ENCODE assay signal across 15 cellular contexts in the genomic region with DNA sequence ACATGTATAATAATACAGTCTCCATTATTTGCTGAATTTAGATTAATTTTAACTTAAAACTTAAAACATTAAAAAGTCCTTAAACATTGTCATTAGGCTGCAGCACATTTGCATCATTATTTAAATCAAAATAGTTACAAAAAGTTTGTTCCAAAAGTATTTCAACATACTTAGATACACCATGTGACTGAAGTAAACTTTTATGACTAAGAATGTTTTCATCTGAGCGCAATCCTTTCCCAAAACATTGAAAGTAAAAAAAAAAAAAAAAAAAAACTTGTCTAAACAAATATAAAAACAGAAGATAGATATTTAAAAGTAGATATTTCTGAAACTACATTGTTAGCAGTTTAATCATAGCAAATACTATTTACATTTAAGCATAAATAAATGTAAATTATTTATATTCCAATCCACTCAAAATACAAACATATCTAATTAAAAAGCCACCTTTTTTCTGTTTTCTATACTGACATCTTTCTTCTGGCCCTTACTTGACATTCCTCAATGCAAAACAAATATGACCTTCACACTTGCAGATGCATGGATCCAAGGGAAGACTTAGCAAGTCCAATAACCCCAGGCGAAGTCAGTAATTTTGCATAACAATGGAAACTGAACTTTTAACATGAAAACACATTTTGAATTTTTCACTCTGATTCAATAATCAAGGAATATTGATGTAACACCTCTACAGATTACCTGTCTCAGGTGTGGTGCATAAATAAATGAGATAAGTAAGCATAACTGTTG. TPM values are rescaled to one million over a fixed set of nuclear protein-coding genes. Genes with fewer than 3 reads are reported as not detected.
DNase-seq lines count a peak whose midpoint lies in the region; ATAC-seq, FAIRE-seq and TF ChIP-seq lines count a peak whose summit lies in the region.
"Had no signal": no experiment of that assay in that cellular context is flagged by ENCODE, and none has a peak within 500 bp of the region (broad histone marks: within the 10 kb centered on the region; RNA-seq: fewer than 3 reads in every experiment).

No MANE protein-coding gene starts in this region.

- no peak overlapping the region for H3K23ac ChIP-seq in mesenchymal stem cell (ENCODE audit: low read length in 2 of 2)

- H3K4me2 ChIP-seq in mesenchymal stem cell (ENCODE audit: low read length, poor library complexity, severe bottlenecking) (no peak overlapping the region), OCI-LY7 (ENCODE audit: low read length) (no peak overlapping the region)
- H3K4me2 ChIP-seq: KMS-11 had no signal

- no peak overlapping the region for H2BK120ac ChIP-seq in mesenchymal stem cell (ENCODE audit: low read depth, low read length)

- BruUV-seq in OCI-LY7 (replicated peaks; lab: Mats Ljungman, UMichigan), result no TSS peak

- TF ChIP-seq CTCF in OCI-LY7 (conservative IDR thresholded peaks at IDR 0.05; ENCODE audit: low read length), result no peak

- no peak overlapping the region for H2AK5ac ChIP-seq in mesenchymal stem cell (ENCODE audit: low read length, severe bottlenecking)

- H3K27ac ChIP-seq in mesenchymal stem cell (ENCODE audit: low read length, poor library complexity, severe bottlenecking) (no peak overlapping the region), OCI-LY7 (ENCODE audit: low read depth, low read length, poor library complexity, severe bottlenecking) (no peak overlapping the region)
- H3K27ac ChIP-seq: C4-2B, KMS-11 had no signal

- H4K20me1 ChIP-seq in OCI-LY7 (ENCODE audit: insufficient read depth, low read length), result no peaks in the 10 kb centered on the region

- no peak overlapping the region for H3K14ac ChIP-seq in mesenchymal stem cell (ENCODE audit: low read length in 2 of 2)

- H3K4me1 ChIP-seq in mesenchymal stem cell (ENCODE audit: control insufficient read depth, insufficient read depth, low read depth, low read length), result no peaks in the 10 kb centered on the region
- H3K4me1 ChIP-seq in OCI-LY7 (ENCODE audit: insufficient read depth, low read length, poor library complexity, severe bottlenecking), result no peaks in the 10 kb centered on the region

- no peaks in the 10 kb centered on the region for H3K9me2 ChIP-seq in OCI-LY7 (ENCODE audit: insufficient read depth, low read length)

- H2AFZ ChIP-seq in mesenchymal stem cell (ENCODE audit: low read depth, low read length) (no peak overlapping the region), OCI-LY7 (ENCODE audit: low read length) (no peak overlapping the region)

- POLR2A ChIA-PET in OCI-LY7 (lab: Charles Lee), result no interaction called here

- no peaks in the 10 kb centered on the region for H3K79me1 ChIP-seq in mesenchymal stem cell (replicated peaks; ENCODE audit: low read length, poor library complexity, severe bottlenecking)

- H3K9me3 ChIP-seq in mesenchymal stem cell (ENCODE audit: control insufficient read depth, low read length) (peaks cover 24% of the 10 kb centered on the region), OCI-LY7 (ENCODE audit: low read length) (no peaks in the 10 kb centered on the region; the same call in 1 of the 2 replicates)

- DNase-seq in fibroblast of gingiva (ENCODE audit: low read depth) (peak; percentile 61), mesenchymal stem cell (peak; percentile 19), OCI-LY7 (ENCODE audit: low spot score) (no peak), AG08395 (ENCODE audit: low spot score) (no peak)
- DNase-seq in natural killer cell treated with Interleukin-12 subunit alpha and Interleukin-12 subunit beta and Interleukin-15 and Interleukin-18, amount 100 ng/mL, for 72 hours (ENCODE audit: low spot score), result no peak
- DNase-seq: DND-41, NCI-H1417 treated with DMSO at 0.1 percent for 48 hours, NCI-H1930, NCI-H345, NCI-H524 treated with DMSO at 0.1 percent for 48 hours had no signal

- H3K9ac ChIP-seq in mesenchymal stem cell (ENCODE audit: low read length), result no peak overlapping the region
- H3K9ac ChIP-seq: KMS-11 had no signal

- H3K27me3 Mint-ChIP-seq in natural killer cell treated with Interleukin-12 subunit alpha and Interleukin-12 subunit beta and Interleukin-15 and Interleukin-18, amount 100 ng/mL, for 72 hours, result no peaks in the 10 kb centered on the region

- no peak overlapping the region for H3K4me3 Mint-ChIP-seq in natural killer cell treated with Interleukin-12 subunit alpha and Interleukin-12 subunit beta and Interleukin-15 and Interleukin-18, amount 100 ng/mL, for 72 hours

- no peaks in the 10 kb centered on the region for H3K27me3 ChIP-seq in mesenchymal stem cell (ENCODE audit: control insufficient read depth in 1 of 2, insufficient read depth in 1 of 2, low read length in 2 of 2)

- no peak for ATAC-seq in natural killer cell treated with Interleukin-12 subunit alpha and Interleukin-12 subunit beta and Interleukin-15 and Interleukin-18, amount 100 ng/mL, for 72 hours
- no peak for ATAC-seq in HG03039 (IDR thresholded peaks at IDR 0.05; ENCODE audit: unreplicated experiment)

- H3K4me3 ChIP-seq in mesenchymal stem cell (ENCODE audit: insufficient read depth in 1 of 2, low read depth in 1 of 2, low read length in 2 of 2) (no peak overlapping the region), OCI-LY7 (ENCODE audit: low read depth, low read length, poor library complexity, severe bottlenecking) (no peak overlapping the region)

- no peak overlapping the region for H2BK15ac ChIP-seq in mesenchymal stem cell (ENCODE audit: low read depth, poor library complexity, severe bottlenecking)

- WGBS in mesenchymal stem cell, result 88% methylated on average over 1 of the region's 2 CpGs

- H3K9me3 Mint-ChIP-seq in natural killer cell treated with Interleukin-12 subunit alpha and Interleukin-12 subunit beta and Interleukin-15 and Interleukin-18, amount 100 ng/mL, for 72 hours, result peaks cover 5% of the 10 kb centered on the region

- H3K4ac ChIP-seq in mesenchymal stem cell (ENCODE audit: low read depth in 1 of 2, low read length in 2 of 2), result no peak overlapping the region

- H3K36me3 Mint-ChIP-seq in natural killer cell treated with Interleukin-12 subunit alpha and Interleukin-12 subunit beta and Interleukin-15 and Interleukin-18, amount 100 ng/mL, for 72 hours, result peaks cover 19% of the 10 kb centered on the region

- no peaks in the 10 kb centered on the region for H3K4me1 Mint-ChIP-seq in natural killer cell treated with Interleukin-12 subunit alpha and Interleukin-12 subunit beta and Interleukin-15 and Interleukin-18, amount 100 ng/mL, for 72 hours (ENCODE audit: low read depth in 2 of 2)

- H3K36me3 ChIP-seq in mesenchymal stem cell (ENCODE audit: control insufficient read depth in 1 of 2, insufficient read depth in 2 of 2, low read depth in 1 of 2, low read length in 2 of 2) (peaks cover 0 to 4% of the 10 kb centered on the region in 2 experiments), OCI-LY7 (ENCODE audit: insufficient read depth, low read length) (no peaks in the 10 kb centered on the region)

- H4K91ac ChIP-seq in mesenchymal stem cell (ENCODE audit: low read length), result no peak overlapping the region

- no peak overlapping the region for H3K27ac Mint-ChIP-seq in natural killer cell treated with Interleukin-12 subunit alpha and Interleukin-12 subunit beta and Interleukin-15 and Interleukin-18, amount 100 ng/mL, for 72 hours

- H2BK5ac ChIP-seq in mesenchymal stem cell (ENCODE audit: low read depth, low read length, poor library complexity, severe bottlenecking), result no peak overlapping the region

- H3K79me2 ChIP-seq in OCI-LY7 (ENCODE audit: insufficient read depth, low read depth, low read length), result no peaks in the 10 kb centered on the region

- CTCF ChIA-PET in OCI-LY7 (lab: Charles Lee; ENCODE audit: unreplicated experiment), result no interaction called here

- no peak overlapping the region for H3K18ac ChIP-seq in mesenchymal stem cell (ENCODE audit: low read depth in 1 of 2, low read length in 2 of 2)

- FAIRE-seq in G401.6 (lab: Jason Lieb, UNC), result peak; percentile 60
- peak; percentile 50 for FAIRE-seq in TTC549 (lab: Jason Lieb, UNC)

- intact Hi-C loops in OCI-LY7 (cut with micrococcal nuclease; ENCODE audit: unreplicated experiment), result no loop called here

- no peak overlapping the region for H2BK12ac ChIP-seq in mesenchymal stem cell (ENCODE audit: low read length in 2 of 2)

- H4K8ac ChIP-seq in mesenchymal stem cell (ENCODE audit: low read length), result no peak overlapping the region

RNA-seq across cellular contexts. Expression of gene FAM227B, which starts 10.3 kb away (rescaled TPM):
- 4.3 TPM for polyA plus RNA-seq in mesenchymal stem cell (2013, experiment 1 of 2)
- 5.0 TPM for polyA plus RNA-seq in mesenchymal stem cell (2013, experiment 2 of 2)
- 2.9 and 3.2 TPM in 2 replicates for total RNA-seq in OCI-LY7 (2014; rRNA removed; shearing (Covaris generic))
- total RNA-seq in OCI-LY7 (2022), result 5.1 and 6.2 TPM in 2 replicates
- total RNA-seq in natural killer cell treated with Interleukin-12 subunit alpha and Interleukin-12 subunit beta and Interleukin-15 and Interleukin-18, amount 100 ng/mL, for 72 hours, result 1 to 10 TPM; 1.5 to 2.6 TPM

RNA-seq across cellular contexts. Expression of gene DTWD1, which starts 10.5 kb away (rescaled TPM):
- 29.2 TPM for polyA plus RNA-seq in mesenchymal stem cell (2013, experiment 1 of 2)
- polyA plus RNA-seq in mesenchymal stem cell (2013, experiment 2 of 2), result 29.9 TPM
- total RNA-seq in OCI-LY7 (2014; rRNA removed; shearing (Covaris generic)), result 6.8 and 9.4 TPM in 2 replicates
- 18.1 and 19.2 TPM in 2 replicates for total RNA-seq in OCI-LY7 (2022)
- total RNA-seq in natural killer cell treated with Interleukin-12 subunit alpha and Interleukin-12 subunit beta and Interleukin-15 and Interleukin-18, amount 100 ng/mL, for 72 hours, result 10 to 100 TPM; 11.4 to 12.1 TPM

Comparison
In these comparisons a context has a peak if more than half of its experiments do, and no peak if none do; other contexts are left out.
1. DNase-seq: peak in fibroblast of gingiva (single experiment) and mesenchymal stem cell (single experiment); none in OCI-LY7 (single experiment), natural killer cell treated with Interleukin-12 subunit alpha and Interleukin-12 subunit beta and Interleukin-15 and Interleukin-18, amount 100 ng/mL, for 72 hours (single experiment) and AG08395 (single experiment).